Comparison of ENCODE assay signal across 10 cellular contexts in genomic region chr4:142645478-142646108, GRCh38.
DNase-seq lines count a peak whose midpoint lies in the region; ATAC-seq and TF ChIP-seq lines count a peak whose summit lies in the region.
"Had no signal": no experiment of that assay in that cellular context is flagged by ENCODE, and none has a peak within 500 bp of the region (broad histone marks: within the 10 kb centered on the region; RNA-seq: fewer than 3 reads in every experiment).

No MANE protein-coding gene starts in this region.

- POLR2A ChIA-PET in activated CD4-positive, alpha-beta memory T cell treated with anti-CD3 and anti-CD28 coated beads for 36 hours (lab: Charles Lee), result no interaction called here

- DNase-seq in EL (peak; percentile 1), left kidney (ENCODE audit: low read depth, low spot score) (peak; percentile 9), dorsolateral prefrontal cortex (no peak), NCI-H187 (lab: John Stamatoyannopoulos, UW) (no peak), NCI-H748 (lab: John Stamatoyannopoulos, UW; ENCODE audit: unreplicated experiment) (no peak)
- no peak for DNase-seq in activated CD4-positive, alpha-beta memory T cell treated with anti-CD3 and anti-CD28 coated beads for 36 hours
- DNase-seq: activated CD4-positive, alpha-beta T cell treated with anti-CD3 and anti-CD28 coated beads, Interleukin-2, amount 50 U/mL, for 48 hours; GF-D8 had no signal

- H3K36me3 Mint-ChIP-seq in activated CD4-positive, alpha-beta memory T cell treated with anti-CD3 and anti-CD28 coated beads for 36 hours, result peaks cover 66% of the 10 kb centered on the region

- H3K27me3 ChIP-seq in dorsolateral prefrontal cortex, result no peaks in the 10 kb centered on the region

- H3K4me1 Mint-ChIP-seq in activated CD4-positive, alpha-beta memory T cell treated with anti-CD3 and anti-CD28 coated beads for 36 hours (ENCODE audit: low read depth), result peaks cover 9% of the 10 kb centered on the region

- CTCF ChIA-PET in activated CD4-positive, alpha-beta memory T cell treated with anti-CD3 and anti-CD28 coated beads for 36 hours (lab: Charles Lee), result no interaction called here

- peak; percentile 75 for ATAC-seq in HG03175 (IDR thresholded peaks at IDR 0.05; ENCODE audit: unreplicated experiment)

- peak overlapping the region; percentile 16 for H3K4me3 Mint-ChIP-seq in activated CD4-positive, alpha-beta memory T cell treated with anti-CD3 and anti-CD28 coated beads for 36 hours

- peaks cover 61% of the 10 kb centered on the region for H3K9me3 Mint-ChIP-seq in activated CD4-positive, alpha-beta memory T cell treated with anti-CD3 and anti-CD28 coated beads for 36 hours

- H3K4me3 ChIP-seq in dorsolateral prefrontal cortex, result no peak overlapping the region

- no peak for TF ChIP-seq CTCF in dorsolateral prefrontal cortex (IDR thresholded peaks at IDR 0.05 in 54 of 56, conservative IDR thresholded peaks at IDR 0.05 in 2 of 56; ENCODE audit: low read depth in 1 of 56, partially characterized antibody in 56 of 56)

- intact Hi-C loops in activated CD4-positive, alpha-beta memory T cell treated with anti-CD3 and anti-CD28 coated beads for 36 hours (cut with micrococcal nuclease), result no loop called here
- intact Hi-C loops in dorsolateral prefrontal cortex (cut with DNase I), result no loop called here

- H3K27me3 Mint-ChIP-seq in activated CD4-positive, alpha-beta memory T cell treated with anti-CD3 and anti-CD28 coated beads for 36 hours, result no peaks in the 10 kb centered on the region

- no peak overlapping the region for H3K27ac ChIP-seq in dorsolateral prefrontal cortex
- H3K27ac ChIP-seq: parathyroid adenoma had no signal

- H3K27ac Mint-ChIP-seq in activated CD4-positive, alpha-beta memory T cell treated with anti-CD3 and anti-CD28 coated beads for 36 hours, result peak overlapping the region; percentile 65

Comparison
In these comparisons a context has a peak if more than half of its experiments do, and no peak if none do; other contexts are left out.
1. DNase-seq: peak in EL (single experiment) and left kidney (single experiment); none in activated CD4-positive, alpha-beta memory T cell treated with anti-CD3 and anti-CD28 coated beads for 36 hours (single experiment), dorsolateral prefrontal cortex (0 of 10), NCI-H187 (0 of 2) and NCI-H748 (single experiment).